In genomic region chr1:25063591-25064416, GRCh38 we compare ENCODE assay signal across 3 cellular contexts.
TF ChIP-seq lines count a peak whose summit lies in the region.

No MANE protein-coding gene starts in this region.

TF ChIP-seq in HCT116, 20 proteins besides CTCF, POLR2A, EP300 and RAD21 (continued from another document):
- TF ChIP-seq CEBPB (IDR thresholded peaks at IDR 0.05; ENCODE audit: low read depth) (no peak), SRF (IDR thresholded peaks at IDR 0.05; ENCODE audit: low read depth) (no peak), ELF1 (IDR thresholded peaks at IDR 0.05; ENCODE audit: borderline replicate concordance, low read depth) (no peak), EGR1 (IDR thresholded peaks at IDR 0.05; ENCODE audit: low read depth) (no peak), ZFX (IDR thresholded peaks at IDR 0.05) (no peak), POLR2AphosphoS5 (IDR thresholded peaks at IDR 0.05; ENCODE audit: low read depth, low read length) (no peak), REST (IDR thresholded peaks at IDR 0.05; ENCODE audit: low read depth) (no peak), EZH2 (IDR thresholded peaks at IDR 0.05) (no peak), EZH2phosphoT487 (IDR thresholded peaks at IDR 0.05; ENCODE audit: borderline replicate concordance) (no peak)
- TF ChIP-seq, protein P1, sequence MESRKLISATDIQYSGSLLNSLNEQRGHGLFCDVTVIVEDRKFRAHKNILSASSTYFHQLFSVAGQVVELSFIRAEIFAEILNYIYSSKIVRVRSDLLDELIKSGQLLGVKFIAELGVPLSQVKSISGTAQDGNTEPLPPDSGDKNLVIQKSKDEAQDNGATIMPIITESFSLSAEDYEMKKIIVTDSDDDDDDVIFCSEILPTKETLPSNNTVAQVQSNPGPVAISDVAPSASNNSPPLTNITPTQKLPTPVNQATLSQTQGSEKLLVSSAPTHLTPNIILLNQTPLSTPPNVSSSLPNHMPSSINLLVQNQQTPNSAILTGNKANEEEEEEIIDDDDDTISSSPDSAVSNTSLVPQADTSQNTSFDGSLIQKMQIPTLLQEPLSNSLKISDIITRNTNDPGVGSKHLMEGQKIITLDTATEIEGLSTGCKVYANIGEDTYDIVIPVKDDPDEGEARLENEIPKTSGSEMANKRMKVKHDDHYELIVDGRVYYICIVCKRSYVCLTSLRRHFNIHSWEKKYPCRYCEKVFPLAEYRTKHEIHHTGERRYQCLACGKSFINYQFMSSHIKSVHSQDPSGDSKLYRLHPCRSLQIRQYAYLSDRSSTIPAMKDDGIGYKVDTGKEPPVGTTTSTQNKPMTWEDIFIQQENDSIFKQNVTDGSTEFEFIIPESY (IDR thresholded peaks at IDR 0.05; ENCODE audit: extremely low read depth, insufficient replicate concordance, low read length): no peak

TF ChIP-seq in HepG2, 621 proteins besides CTCF, POLR2A, EP300 and RAD21 (continued from another document and continues in another):
- TF ChIP-seq MAFK (conservative IDR thresholded peaks at IDR 0.05 in 1 of 2, IDR thresholded peaks at IDR 0.05 in 1 of 2; ENCODE audit: low read length in 2 of 2): 0 out of 4 replicates have a peak, but pooled peaks of 1 of the 2 experiments have one; percentile 15
- TF ChIP-seq ZSCAN21 (CRISPR knock-in tag; IDR thresholded peaks at IDR 0.05; ENCODE audit: borderline replicate concordance): no peak
- no peak for TF ChIP-seq ZBTB37 (CRISPR knock-in tag; IDR thresholded peaks at IDR 0.05)
- no peak for TF ChIP-seq FOXK1 (CRISPR knock-in tag; IDR thresholded peaks at IDR 0.05; ENCODE audit: borderline replicate concordance, low read depth)
- TF ChIP-seq TP53 (CRISPR knock-in tag; conservative IDR thresholded peaks at IDR 0.05): no peak
- no peak for TF ChIP-seq ZNF713 (CRISPR knock-in tag; IDR thresholded peaks at IDR 0.05)
- TF ChIP-seq, protein P2, sequence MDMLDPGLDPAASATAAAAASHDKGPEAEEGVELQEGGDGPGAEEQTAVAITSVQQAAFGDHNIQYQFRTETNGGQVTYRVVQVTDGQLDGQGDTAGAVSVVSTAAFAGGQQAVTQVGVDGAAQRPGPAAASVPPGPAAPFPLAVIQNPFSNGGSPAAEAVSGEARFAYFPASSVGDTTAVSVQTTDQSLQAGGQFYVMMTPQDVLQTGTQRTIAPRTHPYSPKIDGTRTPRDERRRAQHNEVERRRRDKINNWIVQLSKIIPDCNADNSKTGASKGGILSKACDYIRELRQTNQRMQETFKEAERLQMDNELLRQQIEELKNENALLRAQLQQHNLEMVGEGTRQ (IDR thresholded peaks at IDR 0.05; ENCODE audit: low read depth, low read length): no peak
- TF ChIP-seq, protein P2 (CRISPR knock-in tag; IDR thresholded peaks at IDR 0.05; ENCODE audit: borderline replicate concordance): no peak
- TF ChIP-seq, protein P3, sequence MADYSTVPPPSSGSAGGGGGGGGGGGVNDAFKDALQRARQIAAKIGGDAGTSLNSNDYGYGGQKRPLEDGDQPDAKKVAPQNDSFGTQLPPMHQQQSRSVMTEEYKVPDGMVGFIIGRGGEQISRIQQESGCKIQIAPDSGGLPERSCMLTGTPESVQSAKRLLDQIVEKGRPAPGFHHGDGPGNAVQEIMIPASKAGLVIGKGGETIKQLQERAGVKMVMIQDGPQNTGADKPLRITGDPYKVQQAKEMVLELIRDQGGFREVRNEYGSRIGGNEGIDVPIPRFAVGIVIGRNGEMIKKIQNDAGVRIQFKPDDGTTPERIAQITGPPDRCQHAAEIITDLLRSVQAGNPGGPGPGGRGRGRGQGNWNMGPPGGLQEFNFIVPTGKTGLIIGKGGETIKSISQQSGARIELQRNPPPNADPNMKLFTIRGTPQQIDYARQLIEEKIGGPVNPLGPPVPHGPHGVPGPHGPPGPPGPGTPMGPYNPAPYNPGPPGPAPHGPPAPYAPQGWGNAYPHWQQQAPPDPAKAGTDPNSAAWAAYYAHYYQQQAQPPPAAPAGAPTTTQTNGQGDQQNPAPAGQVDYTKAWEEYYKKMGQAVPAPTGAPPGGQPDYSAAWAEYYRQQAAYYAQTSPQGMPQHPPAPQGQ (CRISPR knock-in tag; IDR thresholded peaks at IDR 0.05; ENCODE audit: borderline replicate concordance): no peak
- TF ChIP-seq ERF (CRISPR knock-in tag; IDR thresholded peaks at IDR 0.05): no peak
- TF ChIP-seq, protein P4, sequence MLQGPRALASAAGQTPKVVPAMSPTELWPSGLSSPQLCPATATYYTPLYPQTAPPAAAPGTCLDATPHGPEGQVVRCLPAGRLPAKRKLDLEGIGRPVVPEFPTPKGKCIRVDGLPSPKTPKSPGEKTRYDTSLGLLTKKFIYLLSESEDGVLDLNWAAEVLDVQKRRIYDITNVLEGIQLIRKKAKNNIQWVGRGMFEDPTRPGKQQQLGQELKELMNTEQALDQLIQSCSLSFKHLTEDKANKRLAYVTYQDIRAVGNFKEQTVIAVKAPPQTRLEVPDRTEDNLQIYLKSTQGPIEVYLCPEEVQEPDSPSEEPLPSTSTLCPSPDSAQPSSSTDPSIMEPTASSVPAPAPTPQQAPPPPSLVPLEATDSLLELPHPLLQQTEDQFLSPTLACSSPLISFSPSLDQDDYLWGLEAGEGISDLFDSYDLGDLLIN (CRISPR knock-in tag; IDR thresholded peaks at IDR 0.05; ENCODE audit: borderline replicate concordance): no peak
- TF ChIP-seq JDP2 (CRISPR knock-in tag; IDR thresholded peaks at IDR 0.05; ENCODE audit: borderline replicate concordance): no peak
- TF ChIP-seq NFE2L2 (IDR thresholded peaks at IDR 0.05; ENCODE audit: low read length): peak; percentile 63

TF ChIP-seq in SK-N-SH, 30 proteins besides CTCF, POLR2A, EP300 and RAD21:
- TF ChIP-seq MEF2A (IDR thresholded peaks at IDR 0.05; ENCODE audit: borderline replicate concordance, low read depth) (no peak), NFIC (IDR thresholded peaks at IDR 0.05; ENCODE audit: borderline replicate concordance) (no peak), NRF1 (IDR thresholded peaks at IDR 0.05; ENCODE audit: low read depth, low read length) (no peak), ELF1 (IDR thresholded peaks at IDR 0.05) (no peak), FOXJ3 (CRISPR knock-in tag; IDR thresholded peaks at IDR 0.05) (no peak), TEAD4 (IDR thresholded peaks at IDR 0.05; ENCODE audit: borderline replicate concordance, insufficient read depth) (no peak), MXI1 (IDR thresholded peaks at IDR 0.05; ENCODE audit: low read depth, low read length) (no peak), RXRA (IDR thresholded peaks at IDR 0.05; ENCODE audit: borderline replicate concordance, low read depth) (no peak), IRF3 (IDR thresholded peaks at IDR 0.05; ENCODE audit: low read depth, low read length) (no peak), JUND (IDR thresholded peaks at IDR 0.05) (no peak), POLR2AphosphoS5 (IDR thresholded peaks at IDR 0.05; ENCODE audit: low read depth, low read length) (no peak), CHD2 (IDR thresholded peaks at IDR 0.05; ENCODE audit: low read length, partially characterized antibody) (no peak), GABPA (IDR thresholded peaks at IDR 0.05; ENCODE audit: low read depth) (no peak), MAX (IDR thresholded peaks at IDR 0.05; ENCODE audit: low read depth) (no peak), FOXM1 (IDR thresholded peaks at IDR 0.05; ENCODE audit: low read depth) (no peak), RCOR1 (IDR thresholded peaks at IDR 0.05; ENCODE audit: low read length) (no peak)
TF ChIP-seq in SK-N-SH: peak in this region for 0.
